ENCODE assay signal across 22 cellular contexts in the genomic region with DNA sequence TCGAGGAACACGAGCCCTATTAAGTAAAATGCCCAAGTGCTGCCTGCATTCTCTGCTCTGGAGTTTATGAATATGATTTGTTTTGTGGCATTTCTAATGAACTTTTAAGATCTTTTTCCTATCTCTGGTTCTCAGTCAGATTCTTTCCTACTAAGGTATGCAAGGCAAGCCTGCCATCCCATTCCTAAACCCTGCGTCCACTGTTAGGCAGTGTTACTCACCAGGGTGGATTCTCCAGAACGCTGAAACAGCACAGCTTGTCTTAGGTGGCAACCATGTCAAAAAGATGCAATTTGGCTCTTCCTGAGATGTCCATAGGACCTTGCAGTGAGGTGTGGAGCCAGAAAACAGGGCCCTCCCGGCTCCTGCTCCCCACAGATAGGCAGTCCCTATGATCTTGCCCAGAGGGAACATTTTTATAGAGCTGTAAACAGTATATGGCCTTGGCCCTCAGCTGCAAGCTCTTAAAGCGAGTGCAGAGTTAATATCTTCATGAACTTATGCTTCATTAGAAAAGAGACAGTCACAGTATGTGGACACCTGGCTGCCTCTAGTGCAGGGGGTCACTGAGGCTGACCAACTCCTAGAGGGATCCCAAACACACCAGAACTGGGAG.
A peak's percentile ranks its signal among the peaks of the same experiment; 100 is the strongest.
DNase-seq lines count a peak whose midpoint lies in the region; ATAC-seq and TF ChIP-seq lines count a peak whose summit lies in the region.
"Had no signal": no experiment of that assay in that cellular context is flagged by ENCODE, and none has a peak within 500 bp of the region (broad histone marks: within the 10 kb centered on the region; RNA-seq: fewer than 3 reads in every experiment).

No MANE protein-coding gene starts in this region.

- H3K9me3 ChIP-seq in adipocyte (ENCODE audit: control insufficient read depth, low read length) (no peaks in the 10 kb centered on the region), sigmoid colon (no peaks in the 10 kb centered on the region)
- H3K9me3 ChIP-seq: heart left ventricle, SJCRH30, thyroid gland had no signal

- no peak for DNase-seq in GM23338 (ENCODE audit: low spot score)
- DNase-seq in adipocyte (ENCODE audit: low read depth): peak; percentile 81
- DNase-seq in epithelial cell of prostate (ENCODE audit: low read depth, low spot score): no peak
- DNase-seq in sigmoid colon: no peak
- no peak for DNase-seq in GDM1 (lab: John Stamatoyannopoulos, UW)
- DNase-seq in NCI-H69 (lab: John Stamatoyannopoulos, UW): no peak
- DNase-seq: activated CD4-positive, alpha-beta T cell treated with anti-CD3 and anti-CD28 coated beads for 48 hours; cortex of kidney; GOT3; heart left ventricle; natural killer cell; NCI-H1105 treated with DMSO at 0.1 percent for 48 hours; NCI-H2081 treated with DMSO at 0.1 percent for 48 hours; SJCRH30; stimulated activated CD4-positive, alpha-beta T cell treated with anti-CD3 and anti-CD28 coated beads, Interleukin-1b, Interleukin-23, amount 100 ng/mL, for 48 hours; thyroid gland had no signal

- H3K4me1 Mint-ChIP-seq in GM23338: no peaks in the 10 kb centered on the region
- H3K4me1 Mint-ChIP-seq: B cell, natural killer cell had no signal

- peaks cover 14% of the 10 kb centered on the region for H3K27me3 Mint-ChIP-seq in GM23338 (ENCODE audit: insufficient read depth, low read depth, poor library complexity)

- peak overlapping the region; percentile 78 for H3K27ac Mint-ChIP-seq in GM23338
- H3K27ac Mint-ChIP-seq: activated T-helper 1 cell treated with anti-CD3 and anti-CD28 coated beads, Interleukin-12 subunit alpha, Interleukin-12 subunit beta, Interleukin-2, Interleukin-4 antibody, amounts not matched to agents 30 ng/mL and 10 ng/mL and 1 ng/mL, durations not matched to agents 14 hours and 24 hours and 36 hours; B cell; natural killer cell had no signal

- H3K27me3 ChIP-seq in GM23338 (ENCODE audit: insufficient read depth): no peaks in the 10 kb centered on the region
- H3K27me3 ChIP-seq in adipocyte (replicated peaks; ENCODE audit: control insufficient read depth, insufficient read depth, low read length): no peaks in the 10 kb centered on the region
- H3K27me3 ChIP-seq in sigmoid colon: no peaks in the 10 kb centered on the region
- H3K27me3 ChIP-seq: heart left ventricle, SJCRH30, thyroid gland had no signal

- no peak for TF ChIP-seq EP300 in sigmoid colon (IDR thresholded peaks at IDR 0.05)

- ATAC-seq in GM23338: no peak
- no peak for ATAC-seq in GM19467 (IDR thresholded peaks at IDR 0.05; ENCODE audit: unreplicated experiment)
- ATAC-seq: activated naive CD4-positive, alpha-beta T cell treated with anti-CD3 and anti-CD28 coated beads, Interleukin-2, amount 50 U/mL, for 72 hours; left lobe of liver had no signal

- intact Hi-C loops in sigmoid colon (cut with DNase I): no loop called here

- no peaks in the 10 kb centered on the region for H3F3A ChIP-seq in GM23338 (replicated peaks; ENCODE audit: low read depth)

- no peak for TF ChIP-seq POLR2A in sigmoid colon (IDR thresholded peaks at IDR 0.05)

- no peaks in the 10 kb centered on the region for H3K79me2 ChIP-seq in GM23338 (replicated peaks; ENCODE audit: insufficient read depth)
- H3K79me2 ChIP-seq: parathyroid adenoma had no signal

- no peaks in the 10 kb centered on the region for H3K4me1 ChIP-seq in GM23338 (ENCODE audit: insufficient read depth)
- no peaks in the 10 kb centered on the region for H3K4me1 ChIP-seq in adipocyte (ENCODE audit: control insufficient read depth, insufficient read depth, low read length)
- peaks cover 0 to 16% (median 12%) of the 10 kb centered on the region in 4 donors for H3K4me1 ChIP-seq in sigmoid colon
- H3K4me1 ChIP-seq: heart left ventricle, parathyroid adenoma, SJCRH30, thyroid gland had no signal

- H3K9ac ChIP-seq in adipocyte (ENCODE audit: low read length): no peak overlapping the region
- H3K9ac ChIP-seq: parathyroid adenoma had no signal

- H3K4me2 ChIP-seq in GM23338: no peak overlapping the region

- TF ChIP-seq CTCF in GM23338 (conservative IDR thresholded peaks at IDR 0.05; ENCODE audit: low read depth in 2 of 2): no peak
- no peak for TF ChIP-seq CTCF in sigmoid colon (IDR thresholded peaks at IDR 0.05)

- H3K4me3 ChIP-seq in GM23338 (no peak overlapping the region), adipocyte (ENCODE audit: low read length) (no peak overlapping the region), sigmoid colon (no peak overlapping the region)
- H3K4me3 ChIP-seq: heart left ventricle, SJCRH30, thyroid gland had no signal

- 62 to 75% methylated on average over 6 of the region's 6 CpGs for WGBS in sigmoid colon, 2 donors

- peaks cover 6% of the 10 kb centered on the region; the same call in 1 of the 2 replicates for H3K9me2 ChIP-seq in GM23338 (ENCODE audit: insufficient read depth)

- no peaks in the 10 kb centered on the region for H3K9me3 Mint-ChIP-seq in GM23338
- H3K9me3 Mint-ChIP-seq: activated naive CD4-positive, alpha-beta T cell treated with anti-CD3 and anti-CD28 coated beads, Interleukin-2, amount 50 U/mL, for 72 hours; activated T-helper 1 cell treated with anti-CD3 and anti-CD28 coated beads, Interleukin-12 subunit alpha, Interleukin-12 subunit beta, Interleukin-2, Interleukin-4 antibody, amounts not matched to agents 30 ng/mL and 10 ng/mL and 1 ng/mL, durations not matched to agents 14 hours and 24 hours and 36 hours; natural killer cell had no signal

- no peaks in the 10 kb centered on the region for H4K20me1 ChIP-seq in GM23338 (replicated peaks; ENCODE audit: insufficient read depth)

- no peak overlapping the region for H3K4me3 Mint-ChIP-seq in GM23338
- H3K4me3 Mint-ChIP-seq: activated T-helper 1 cell treated with anti-CD3 and anti-CD28 coated beads, Interleukin-12 subunit alpha, Interleukin-12 subunit beta, Interleukin-2, Interleukin-4 antibody, amounts not matched to agents 30 ng/mL and 10 ng/mL and 1 ng/mL, durations not matched to agents 14 hours and 24 hours and 36 hours; B cell; natural killer cell had no signal

- H3K36me3 ChIP-seq in GM23338 (ENCODE audit: insufficient read depth) (no peaks in the 10 kb centered on the region), adipocyte (ENCODE audit: control insufficient read depth, insufficient read depth, low read length, severe bottlenecking) (no peaks in the 10 kb centered on the region), sigmoid colon (peaks cover 0 to 27% (median 2%) of the 10 kb centered on the region in 4 donors)
- H3K36me3 ChIP-seq: SJCRH30, thyroid gland had no signal

- H3K27ac ChIP-seq in GM23338 (ENCODE audit: low read depth): no peak overlapping the region
- H3K27ac ChIP-seq in epithelial cell of prostate: peak overlapping the region; percentile 60
- peak overlapping the region in 3 of 4 donors; percentile 27 to 58 (median 54) for H3K27ac ChIP-seq in sigmoid colon
- H3K27ac ChIP-seq: heart left ventricle, parathyroid adenoma, SJCRH30, thyroid gland had no signal

- no peaks in the 10 kb centered on the region for H3K36me3 Mint-ChIP-seq in GM23338 (ENCODE audit: low read depth)
- H3K36me3 Mint-ChIP-seq: activated naive CD4-positive, alpha-beta T cell treated with anti-CD3 and anti-CD28 coated beads, Interleukin-2, amount 50 U/mL, for 72 hours; natural killer cell had no signal

- no peak overlapping the region for H2AFZ ChIP-seq in GM23338
- H2AFZ ChIP-seq: parathyroid adenoma had no signal

TF ChIP-seq in GM23338, 12 proteins besides CTCF, POLR2A, EP300 and RAD21 (continues in another document):
- TF ChIP-seq EZH2phosphoT487 (IDR thresholded peaks at IDR 0.05; ENCODE audit: unreplicated experiment): no peak
- no peak for TF ChIP-seq POLR2AphosphoS5 (IDR thresholded peaks at IDR 0.05; ENCODE audit: low read depth)
